ENCODE assay signal across 18 cellular contexts in the genomic region with DNA sequence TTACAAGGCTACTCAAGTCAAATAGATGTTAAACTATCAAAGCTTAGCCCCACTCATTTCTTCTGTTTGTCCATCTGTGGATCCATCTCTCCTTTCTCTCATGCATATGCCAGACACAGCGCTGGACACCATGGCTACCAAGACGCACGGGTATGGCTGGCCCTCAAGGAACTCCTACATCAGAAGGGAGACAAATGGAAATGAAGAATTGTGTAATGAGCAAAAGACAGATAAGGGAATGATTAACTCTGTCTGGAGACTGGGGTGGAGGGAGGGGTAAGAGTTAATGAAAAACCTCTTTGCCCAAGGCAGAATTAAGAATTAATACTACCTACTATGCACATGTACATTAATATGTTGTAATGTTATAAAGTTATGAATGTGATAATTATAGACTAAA.
DNase-seq lines count a peak whose midpoint lies in the region; TF ChIP-seq lines count a peak whose summit lies in the region.
"Had no signal": no experiment of that assay in that cellular context is flagged by ENCODE, and none has a peak within 500 bp of the region (broad histone marks: within the 10 kb centered on the region; RNA-seq: fewer than 3 reads in every experiment).

No MANE protein-coding gene starts in this region.

- TF ChIP-seq POLR2A in vagina (IDR thresholded peaks at IDR 0.05): no peak

- H3K4me2 ChIP-seq in MM.1S (ENCODE audit: low read depth, low read length): no peak overlapping the region

- peak overlapping the region; percentile 27 for H3K27ac Mint-ChIP-seq in endodermal cell
- H3K27ac Mint-ChIP-seq in progenitor cell of endocrine pancreas: peak overlapping the region; percentile 80
- H3K27ac Mint-ChIP-seq: CD4-positive, CD25-positive, alpha-beta regulatory T cell; HFFc6; IgD-negative memory B cell had no signal

- H3K36me3 Mint-ChIP-seq in endodermal cell (ENCODE audit: low read depth): no peaks in the 10 kb centered on the region
- H3K36me3 Mint-ChIP-seq in progenitor cell of endocrine pancreas (ENCODE audit: insufficient read depth): peaks cover 3% of the 10 kb centered on the region
- H3K36me3 Mint-ChIP-seq: CD4-positive, CD25-positive, alpha-beta regulatory T cell; CD8-positive, alpha-beta memory T cell; IgD-negative memory B cell had no signal

- H3K27me3 ChIP-seq in endodermal cell (ENCODE audit: control insufficient read depth, insufficient read depth, low read length, poor library complexity, severe bottlenecking) (no peaks in the 10 kb centered on the region), MM.1S (replicated peaks; ENCODE audit: insufficient read depth, low read length) (no peaks in the 10 kb centered on the region), vagina (no peaks in the 10 kb centered on the region)
- H3K27me3 ChIP-seq: BE2C had no signal

- no peaks in the 10 kb centered on the region for H3K79me2 ChIP-seq in MM.1S (ENCODE audit: low read length)

- no peak overlapping the region for H3K4me3 Mint-ChIP-seq in endodermal cell
- no peak overlapping the region for H3K4me3 Mint-ChIP-seq in progenitor cell of endocrine pancreas (ENCODE audit: low read depth)
- H3K4me3 Mint-ChIP-seq: CD4-positive, CD25-positive, alpha-beta regulatory T cell; HFFc6; IgD-negative memory B cell had no signal

- intact Hi-C loops in posterior cingulate gyrus (cut with DNase I): no loop called here
- intact Hi-C loops in vagina (cut with DNase I): no loop called here

- TF ChIP-seq CTCF in endodermal cell (conservative IDR thresholded peaks at IDR 0.05) (no peak), progenitor cell of endocrine pancreas (IDR thresholded peaks at IDR 0.05; ENCODE audit: unreplicated experiment) (no peak), MM.1S (IDR thresholded peaks at IDR 0.05; ENCODE audit: low read length) (no peak), vagina (IDR thresholded peaks at IDR 0.05) (no peak)

- H3F3A ChIP-seq in MM.1S (ENCODE audit: insufficient read depth, low read length): no peaks in the 10 kb centered on the region

- H3K36me3 ChIP-seq in endodermal cell (ENCODE audit: control insufficient read depth, insufficient read depth, low read length): peaks cover 14% of the 10 kb centered on the region
- H3K36me3 ChIP-seq in MM.1S (replicated peaks; ENCODE audit: insufficient read depth, low read length): no peaks in the 10 kb centered on the region
- no peaks in the 10 kb centered on the region for H3K36me3 ChIP-seq in vagina
- H3K36me3 ChIP-seq: BE2C had no signal

- H3K9me3 Mint-ChIP-seq in endodermal cell (no peaks in the 10 kb centered on the region), progenitor cell of endocrine pancreas (ENCODE audit: low read depth) (no peaks in the 10 kb centered on the region)
- H3K9me3 Mint-ChIP-seq: CD4-positive, CD25-positive, alpha-beta regulatory T cell; HFFc6; IgD-negative memory B cell had no signal

- WGBS in endodermal cell (ENCODE audit: insufficient coverage in 1 of 2, insufficient read length in 1 of 2), 2 experiments: 99% methylated on average over 3 of the region's 3 CpGs; no CpG with 5 or more reads in 1 of the 2 experiments

- H3K27ac ChIP-seq in endodermal cell (ENCODE audit: low read depth, low read length) (no peak overlapping the region), MM.1S (ENCODE audit: low read length) (no peak overlapping the region), vagina (no peak overlapping the region)

- H3K9me3 ChIP-seq in endodermal cell (ENCODE audit: control insufficient read depth, low read length): no peaks in the 10 kb centered on the region
- no peaks in the 10 kb centered on the region for H3K9me3 ChIP-seq in MM.1S (replicated peaks; ENCODE audit: insufficient read depth, low read length)
- no peaks in the 10 kb centered on the region for H3K9me3 ChIP-seq in vagina
- H3K9me3 ChIP-seq: BE2C had no signal

- H3K4me3 ChIP-seq in endodermal cell (ENCODE audit: low read length) (no peak overlapping the region), MM.1S (ENCODE audit: low read length) (no peak overlapping the region), vagina (no peak overlapping the region)

- no peaks in the 10 kb centered on the region for H4K20me1 ChIP-seq in MM.1S (ENCODE audit: insufficient read depth, low read length)

- H3K9ac ChIP-seq in endodermal cell (ENCODE audit: extremely low read depth, low read length, poor library complexity, severe bottlenecking): peak overlapping the region; percentile 16
- no peak overlapping the region for H3K9ac ChIP-seq in MM.1S (ENCODE audit: low read length)

- no peaks in the 10 kb centered on the region for H3K9me2 ChIP-seq in MM.1S (replicated peaks; ENCODE audit: insufficient read depth, low read length)

- H3K4me1 ChIP-seq in endodermal cell (ENCODE audit: control insufficient read depth, insufficient read depth, low read length): peaks cover 13% of the 10 kb centered on the region
- H3K4me1 ChIP-seq in MM.1S (ENCODE audit: low read length): no peaks in the 10 kb centered on the region
- no peaks in the 10 kb centered on the region for H3K4me1 ChIP-seq in vagina

- DNase-seq in endodermal cell (peak; percentile 13), kidney tubule cell (ENCODE audit: low spot score) (peak; percentile 45), progenitor cell of endocrine pancreas (ENCODE audit: low spot score, unreplicated experiment) (no peak), posterior cingulate gyrus (no peak), MM.1S (no peak), vagina (ENCODE audit: extremely low spot score in 2 of 2) (no peak)
- DNase-seq: ACHN; BE2C; C1 segment of cervical spinal cord; CD4-positive, CD25-positive, alpha-beta regulatory T cell; CD8-positive, alpha-beta memory T cell; COR-L47; DMS79 treated with DMSO at 0.1 percent for 48 hours; GF-D8; GOT3; H7; HFFc6 had no signal

- H3K27me3 Mint-ChIP-seq in endodermal cell (ENCODE audit: insufficient read depth): no peaks in the 10 kb centered on the region
- H3K27me3 Mint-ChIP-seq in progenitor cell of endocrine pancreas: no peaks in the 10 kb centered on the region
- H3K27me3 Mint-ChIP-seq: IgD-negative memory B cell had no signal

- H3K4me1 Mint-ChIP-seq in endodermal cell: peaks cover 35% of the 10 kb centered on the region
- peaks cover 15% of the 10 kb centered on the region for H3K4me1 Mint-ChIP-seq in progenitor cell of endocrine pancreas (ENCODE audit: low read depth)
- H3K4me1 Mint-ChIP-seq: CD8-positive, alpha-beta memory T cell; IgD-negative memory B cell had no signal

- no peak overlapping the region for H2AFZ ChIP-seq in MM.1S (ENCODE audit: low read length)

Comparison
In these comparisons a context has a peak if more than half of its experiments do, and no peak if none do; other contexts are left out.
1. DNase-seq: peak in endodermal cell (single experiment) and kidney tubule cell (single experiment); none in progenitor cell of endocrine pancreas (single experiment), posterior cingulate gyrus (0 of 10), MM.1S (single experiment) and vagina (0 of 2).